ENCODE assay signal across 12 cellular contexts in the genomic region with DNA sequence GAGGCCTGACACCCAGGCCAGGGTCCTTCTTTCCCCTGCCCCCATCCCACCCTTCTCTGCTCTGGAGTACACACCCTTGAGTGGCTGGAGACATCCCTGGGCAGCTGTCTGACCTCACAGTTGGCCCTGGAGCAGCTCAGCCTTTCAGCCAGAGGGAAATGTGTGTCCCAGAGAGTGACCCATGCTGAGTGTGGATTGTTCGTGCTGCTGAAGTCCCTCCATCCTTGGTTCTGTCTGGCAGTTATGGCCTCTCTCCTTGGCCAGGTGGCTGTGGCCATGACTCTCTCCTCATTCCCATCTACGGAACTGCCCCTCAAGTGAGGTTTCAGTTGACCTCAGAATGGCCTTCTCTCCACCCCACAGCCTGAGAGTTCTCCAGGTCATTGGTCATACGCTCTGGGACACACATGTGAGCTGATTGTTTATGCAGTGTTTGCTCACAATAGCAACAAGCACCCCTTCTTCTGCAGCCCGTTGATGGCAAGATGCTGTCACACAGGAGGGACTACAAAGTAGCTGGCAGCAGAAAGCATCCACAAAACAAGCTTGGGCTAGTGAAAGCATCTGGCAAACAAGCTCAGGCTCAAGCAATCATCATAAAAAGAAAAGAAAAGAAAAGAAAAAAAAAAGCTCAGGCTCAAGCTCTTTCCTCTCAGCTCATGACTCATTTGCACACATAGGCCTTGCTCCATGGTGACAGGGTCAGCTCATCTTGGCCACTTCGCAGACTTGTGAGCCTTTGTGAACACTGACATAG. TPM values are rescaled to one million over a fixed set of nuclear protein-coding genes. Genes with fewer than 3 reads are reported as not detected.
DNase-seq lines count a peak whose midpoint lies in the region; ATAC-seq and TF ChIP-seq lines count a peak whose summit lies in the region.
"Had no signal": no experiment of that assay in that cellular context is flagged by ENCODE, and none has a peak within 500 bp of the region (broad histone marks: within the 10 kb centered on the region; RNA-seq: fewer than 3 reads in every experiment).

No MANE protein-coding gene starts in this region.

- no peak for TF ChIP-seq CTCF in IMR-90 (conservative IDR thresholded peaks at IDR 0.05; ENCODE audit: low read depth, low read length)
- no peak for TF ChIP-seq CTCF in transverse colon (IDR thresholded peaks at IDR 0.05)

- no peak overlapping the region; the same call in 1 of the 2 replicates for H3K18ac ChIP-seq in IMR-90 (ENCODE audit: low read depth, low read length)

- H3K27ac Mint-ChIP-seq in activated naive CD4-positive, alpha-beta T cell treated with anti-CD3 and anti-CD28 coated beads, Interleukin-2, amount 10 ng/mL, durations not matched to agents 7 days and 5 days = no peak overlapping the region
- H3K27ac Mint-ChIP-seq: activated naive CD8-positive, alpha-beta T cell treated with anti-CD3 and anti-CD28 coated beads for 36 hours; memory B cell; stimulated activated naive CD8-positive, alpha-beta T cell treated with anti-CD3 and anti-CD28 coated beads, Interleukin-15, Interleukin-2, amounts not matched to agents 100 ng/mL and 50 ng/mL, for 24 hours had no signal

- dilution Hi-C loops in IMR-90 (cut with HindIII; ENCODE audit: low sequenced_read_pairs, unreplicated experiment) = no loop called here

- H3K23ac ChIP-seq in IMR-90 (ENCODE audit: low read depth, low read length) = 0 out of 2 replicates have a peak overlapping the region, but pooled peaks have one; percentile 45

- H3K4me2 ChIP-seq in IMR-90 (ENCODE audit: low read depth, low read length) = no peak overlapping the region

- in situ Hi-C loops in IMR-90 (cut with MboI; ENCODE audit: low sequenced_read_pairs) (no loop called here), transverse colon (cut with MboI; ENCODE audit: low pct_ligation_motif_present in 1 of 4, low pct_unique_long_range_greater_than_20kb in 1 of 4, low sequenced_read_pairs in 3 of 4) (no loop called here)

- H4K91ac ChIP-seq in IMR-90 (ENCODE audit: insufficient read depth, low read depth, low read length) = 0 out of 2 replicates have a peak overlapping the region, but pooled peaks have one; percentile 37

- H3K9me3 ChIP-seq in IMR-90 (ENCODE audit: control insufficient read depth, insufficient read depth, low read length) = no peaks in the 10 kb centered on the region; the same call in 1 of the 2 replicates
- H3K9me3 ChIP-seq in transverse colon = no peaks in the 10 kb centered on the region

- no peak overlapping the region for H3K4me3 ChIP-seq in IMR-90 (ENCODE audit: insufficient read depth, low read depth, low read length)
- no peak overlapping the region for H3K4me3 ChIP-seq in transverse colon

- peaks cover 51% of the 10 kb centered on the region for H3K27me3 Mint-ChIP-seq in activated naive CD4-positive, alpha-beta T cell treated with anti-CD3 and anti-CD28 coated beads, Interleukin-2, amount 10 ng/mL, durations not matched to agents 7 days and 5 days

- peak overlapping the region; percentile 30 for H3K14ac ChIP-seq in IMR-90 (replicated peaks; ENCODE audit: low read depth, low read length)

- no peak overlapping the region for H3K4me3 Mint-ChIP-seq in activated naive CD4-positive, alpha-beta T cell treated with anti-CD3 and anti-CD28 coated beads, Interleukin-2, amount 10 ng/mL, durations not matched to agents 7 days and 5 days
- H3K4me3 Mint-ChIP-seq: activated naive CD8-positive, alpha-beta T cell treated with anti-CD3 and anti-CD28 coated beads for 36 hours; memory B cell; stimulated activated naive CD8-positive, alpha-beta T cell treated with anti-CD3 and anti-CD28 coated beads, Interleukin-15, Interleukin-2, amounts not matched to agents 100 ng/mL and 50 ng/mL, for 24 hours had no signal

- 70% methylated on average over 2 of the region's 5 CpGs; no CpG with 5 or more reads in 1 of the 2 experiments for WGBS in IMR-90 (ENCODE audit: extremely low coverage in 2 of 2, insufficient read length in 1 of 2), 2 experiments
- 59% methylated on average over 5 of the region's 5 CpGs; no CpG with 5 or more reads in 1 of the 2 donors for WGBS in transverse colon (ENCODE audit: low coverage in 1 of 2), 2 donors

- TF ChIP-seq EP300 in transverse colon (IDR thresholded peaks at IDR 0.05; ENCODE audit: low read depth) = no peak

- H4K20me1 ChIP-seq in IMR-90 (ENCODE audit: insufficient read depth, low read length) = no peaks in the 10 kb centered on the region

- no TSS peak for BruUV-seq in IMR-90 (replicated peaks; lab: Mats Ljungman, UMichigan)

- no peak overlapping the region for H4K5ac ChIP-seq in IMR-90 (ENCODE audit: low read depth, low read length)

- ATAC-seq in IMR-90 (ENCODE audit: low read depth) = no peak; the same call in 1 of the 2 replicates

- H3K9ac ChIP-seq in IMR-90 (ENCODE audit: low read depth, low read length) = no peak overlapping the region

- CTCF ChIA-PET in IMR-90 (lab: Yijun Ruan, JAX) = no interaction called here
- CTCF ChIA-PET in activated naive CD4-positive, alpha-beta T cell treated with anti-CD3 and anti-CD28 coated beads, Interleukin-2, amount 10 ng/mL, durations not matched to agents 7 days and 5 days (lab: Charles Lee) = interaction anchor here (0.9 kb wide), 1 partner anchor 52 kb away, joined by 4 read pairs; no protein-coding TSS in a partner anchor

- no peak overlapping the region for H2BK5ac ChIP-seq in IMR-90 (ENCODE audit: low read depth, low read length, poor library complexity, severe bottlenecking)

- H4K8ac ChIP-seq in IMR-90 (ENCODE audit: low read depth in 2 of 2, low read length in 2 of 2) = peak overlapping the region in 1 of 2 experiments; percentile 4; a peak in 1 of 4 replicates

- POLR2A ChIA-PET in IMR-90 (lab: Charles Lee; ENCODE audit: unreplicated experiment) = no interaction called here

- peaks cover 20% of the 10 kb centered on the region for H3K4me1 ChIP-seq in IMR-90 (ENCODE audit: control insufficient read depth, insufficient read depth, low read length)
- H3K4me1 ChIP-seq in transverse colon = peaks cover 0 to 6% (median 2%) of the 10 kb centered on the region in 4 donors

- TF ChIP-seq RAD21 in IMR-90 (IDR thresholded peaks at IDR 0.05; ENCODE audit: low read length) = no peak

- peak overlapping the region; percentile 23; the same call in 2 of the 3 replicates for H2BK15ac ChIP-seq in IMR-90 (ENCODE audit: low read depth, low read length)

- no peaks in the 10 kb centered on the region for H3K79me1 ChIP-seq in IMR-90 (ENCODE audit: low read depth in 1 of 2, low read length in 2 of 2)

- no peak for TF ChIP-seq POLR2A in IMR-90 (IDR thresholded peaks at IDR 0.05; ENCODE audit: low read depth, low read length)
- TF ChIP-seq POLR2A in transverse colon (IDR thresholded peaks at IDR 0.05) = no peak

- H3K4ac ChIP-seq in IMR-90 (ENCODE audit: low read depth, low read length) = peak overlapping the region; percentile 70

- H3K36me3 ChIP-seq in IMR-90 (ENCODE audit: control insufficient read depth, insufficient read depth, low read length) (no peaks in the 10 kb centered on the region), transverse colon (no peaks in the 10 kb centered on the region)

- no peaks in the 10 kb centered on the region for H3K9me3 Mint-ChIP-seq in activated naive CD4-positive, alpha-beta T cell treated with anti-CD3 and anti-CD28 coated beads, Interleukin-2, amount 10 ng/mL, durations not matched to agents 7 days and 5 days
- H3K9me3 Mint-ChIP-seq: activated naive CD8-positive, alpha-beta T cell treated with anti-CD3 and anti-CD28 coated beads for 36 hours; stimulated activated naive CD8-positive, alpha-beta T cell treated with anti-CD3 and anti-CD28 coated beads, Interleukin-15, Interleukin-2, amounts not matched to agents 100 ng/mL and 50 ng/mL, for 24 hours had no signal

- H3K27me3 ChIP-seq in IMR-90 (ENCODE audit: control insufficient read depth, insufficient read depth, low read length) = peaks cover 13% of the 10 kb centered on the region
- peaks cover 4% of the 10 kb centered on the region for H3K27me3 ChIP-seq in transverse colon

- H3K56ac ChIP-seq in IMR-90 (ENCODE audit: extremely low read depth, insufficient read depth, low read length) = no peak overlapping the region

- peak overlapping the region; percentile 54 for H2BK20ac ChIP-seq in IMR-90 (ENCODE audit: low read depth, low read length)

- H2AFZ ChIP-seq in IMR-90 (replicated peaks; ENCODE audit: low read length, poor library complexity) = peak overlapping the region; percentile 5

- H3K9me1 ChIP-seq in IMR-90 (ENCODE audit: insufficient read depth, low read length) = peaks cover 13% of the 10 kb centered on the region

- H3K4me1 Mint-ChIP-seq in activated naive CD4-positive, alpha-beta T cell treated with anti-CD3 and anti-CD28 coated beads, Interleukin-2, amount 10 ng/mL, durations not matched to agents 7 days and 5 days = no peaks in the 10 kb centered on the region
- H3K4me1 Mint-ChIP-seq: activated naive CD8-positive, alpha-beta T cell treated with anti-CD3 and anti-CD28 coated beads for 36 hours; memory B cell had no signal

- H2AK9ac ChIP-seq in IMR-90 (replicated peaks; ENCODE audit: low read depth, low read length, poor library complexity) = no peak overlapping the region

- peak overlapping the region; percentile 62 for H2BK120ac ChIP-seq in IMR-90 (ENCODE audit: low read depth, low read length)

- H3K36me3 Mint-ChIP-seq in activated naive CD4-positive, alpha-beta T cell treated with anti-CD3 and anti-CD28 coated beads, Interleukin-2, amount 10 ng/mL, durations not matched to agents 7 days and 5 days = no peaks in the 10 kb centered on the region
- H3K36me3 Mint-ChIP-seq: activated naive CD8-positive, alpha-beta T cell treated with anti-CD3 and anti-CD28 coated beads for 36 hours; memory B cell had no signal

- peak; percentile 35 for DNase-seq in IMR-90
- peak; percentile 23 for DNase-seq in dedifferentiated amniotic fluid mesenchymal stem cell (ENCODE audit: extremely low spot score)
- DNase-seq in medulla oblongata (ENCODE audit: extremely low spot score) = peak; percentile 32
- no peak for DNase-seq in transverse colon
- no peak for DNase-seq in SIG-M5 (lab: John Stamatoyannopoulos, UW)
- no peak for DNase-seq in DMS 273 (lab: John Stamatoyannopoulos, UW; ENCODE audit: unreplicated experiment)
- no peak for DNase-seq in activated naive CD4-positive, alpha-beta T cell treated with anti-CD3 and anti-CD28 coated beads, Interleukin-2, amount 10 ng/mL, durations not matched to agents 7 days and 5 days
- DNase-seq: activated naive CD8-positive, alpha-beta T cell treated with anti-CD3 and anti-CD28 coated beads for 36 hours; effector CD8-positive, alpha-beta T cell; NCI-H446 had no signal

- H3K27ac ChIP-seq in IMR-90 (ENCODE audit: insufficient read depth, low read length) = no peak overlapping the region
- peak overlapping the region in 3 of 4 donors; percentile 19 to 46 (median 23) for H3K27ac ChIP-seq in transverse colon

- peak overlapping the region; percentile 94 for H2AK5ac ChIP-seq in IMR-90 (ENCODE audit: low read depth, low read length)

- intact Hi-C loops in IMR-90 (cut with micrococcal nuclease) = no loop called here
- intact Hi-C loops in transverse colon (cut with DNase I; ENCODE audit: low total_unique reads) = no loop called here

TF ChIP-seq in IMR-90, 13 proteins besides CTCF, POLR2A, EP300 and RAD21 (continues in another document):
- no peak for TF ChIP-seq RCOR1 (IDR thresholded peaks at IDR 0.05; ENCODE audit: insufficient replicate concordance, low read length)

RNA-seq across cellular contexts. Expression of a gene that starts 55.3 kb away (rescaled TPM):
- total RNA-seq in IMR-90 (2012; rRNA removed) (2.5 and 4.1 TPM in 2 replicates), transverse colon (1 to 10 TPM in 2 of 4 donors, under 1 TPM in 2; 0.37 to 3.2 (median 1.1) TPM)
- 5.6 and 6.6 TPM in 2 replicates for polyA plus RNA-seq in IMR-90 (2012; rRNA removed)
- 3.0 and 5.8 TPM in 2 replicates for polyA plus RNA-seq in IMR-90 (2012; cell fraction: cytosol; rRNA removed)
- polyA plus RNA-seq in IMR-90 (2012; cell fraction: nucleus; rRNA removed; ENCODE audit: low replicate concordance) = 6.2 and 6.6 TPM in 2 replicates

Comparison
In these comparisons a context has a peak if more than half of its experiments do, and no peak if none do; other contexts are left out.
1. DNase-seq: peak in IMR-90 (single experiment), dedifferentiated amniotic fluid mesenchymal stem cell (single experiment) and medulla oblongata (single experiment); none in transverse colon (single experiment), SIG-M5 (single experiment), DMS 273 (single experiment) and activated naive CD4-positive, alpha-beta T cell treated with anti-CD3 and anti-CD28 coated beads, Interleukin-2, amount 10 ng/mL, durations not matched to agents 7 days and 5 days (single experiment).